ENCODE assay signal across 1 cellular context in the genomic region with DNA sequence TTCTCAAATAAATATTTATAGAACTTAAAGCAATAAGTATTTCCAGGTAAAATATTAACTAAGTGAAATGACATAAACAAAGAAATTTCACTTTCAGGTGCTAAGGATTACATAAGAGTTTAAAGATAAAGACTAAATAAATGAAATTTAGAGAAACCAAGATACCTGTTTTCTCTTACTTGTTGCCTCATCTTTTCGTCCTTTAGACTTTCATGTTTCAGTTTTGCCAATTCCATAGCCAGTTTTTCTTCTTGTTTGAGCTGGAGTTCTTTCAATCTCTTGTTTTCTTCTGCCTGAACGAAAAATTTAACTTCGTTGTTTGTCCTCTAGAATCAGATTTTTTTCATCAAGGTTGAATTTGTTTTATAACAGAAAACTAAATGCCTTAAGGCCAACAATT.
TF ChIP-seq lines count a peak whose summit lies in the region.

No MANE protein-coding gene starts in this region.

TF ChIP-seq in liver, 16 proteins besides CTCF, POLR2A, EP300 and RAD21 (continued from another document):
- peak; percentile 19 for TF ChIP-seq ATF3 (IDR thresholded peaks at IDR 0.05)
